Comparison of ENCODE assay signal across 9 cellular contexts in the genomic region with DNA sequence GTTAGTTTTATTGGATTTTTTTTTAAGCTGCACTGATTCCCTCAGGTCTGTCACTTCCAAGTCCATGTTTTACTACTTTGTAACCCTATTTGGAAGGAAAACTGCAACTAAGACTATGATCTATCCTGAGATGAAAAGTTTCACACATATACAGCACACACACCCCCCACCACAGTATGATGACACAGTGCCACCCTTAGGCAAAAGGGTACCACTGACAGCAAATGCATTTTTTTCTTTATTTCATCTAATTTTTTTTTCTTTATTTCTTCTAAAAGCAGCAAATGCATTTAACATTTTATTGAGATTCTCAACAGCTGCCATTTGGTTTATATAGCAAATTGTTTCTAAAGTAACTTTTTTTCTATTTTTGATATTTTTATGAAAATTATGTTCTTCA. TPM values are rescaled to one million over a fixed set of nuclear protein-coding genes. Genes with fewer than 3 reads are reported as not detected.
DNase-seq lines count a peak whose midpoint lies in the region; ATAC-seq and TF ChIP-seq lines count a peak whose summit lies in the region.
"Had no signal": no experiment of that assay in that cellular context is flagged by ENCODE, and none has a peak within 500 bp of the region (broad histone marks: within the 10 kb centered on the region; RNA-seq: fewer than 3 reads in every experiment).

No MANE protein-coding gene starts in this region.

- H3K4me1 Mint-ChIP-seq in activated T-helper 2 cell treated with anti-CD3 and anti-CD28 coated beads, Interferon-gamma antibody, Interleukin-2, Interleukin-4, amounts not matched to agents 10 μg/mL and 5 μg/mL and 100 μg/mL, durations not matched to agents 14 hours and 24 hours and 36 hours (ENCODE audit: low read depth): peaks cover 1% of the 10 kb centered on the region
- H3K4me1 Mint-ChIP-seq: activated naive CD4-positive, alpha-beta T cell treated with anti-CD3 and anti-CD28 coated beads, Interleukin-2, amount 50 U/mL, for 24 hours had no signal

- H3K36me3 Mint-ChIP-seq in activated T-helper 2 cell treated with anti-CD3 and anti-CD28 coated beads, Interferon-gamma antibody, Interleukin-2, Interleukin-4, amounts not matched to agents 10 μg/mL and 5 μg/mL and 100 μg/mL, durations not matched to agents 14 hours and 24 hours and 36 hours (ENCODE audit: low read depth): no peaks in the 10 kb centered on the region
- H3K36me3 Mint-ChIP-seq: activated naive CD4-positive, alpha-beta T cell treated with anti-CD3 and anti-CD28 coated beads, Interleukin-2, amount 50 U/mL, for 24 hours had no signal

- no peak overlapping the region for H3K27ac Mint-ChIP-seq in activated T-helper 2 cell treated with anti-CD3 and anti-CD28 coated beads, Interferon-gamma antibody, Interleukin-2, Interleukin-4, amounts not matched to agents 10 μg/mL and 5 μg/mL and 100 μg/mL, durations not matched to agents 14 hours and 24 hours and 36 hours
- H3K27ac Mint-ChIP-seq: activated naive CD4-positive, alpha-beta T cell treated with anti-CD3 and anti-CD28 coated beads, Interleukin-2, amount 50 U/mL, for 24 hours had no signal

- no peaks in the 10 kb centered on the region for H3K27me3 ChIP-seq in kidney epithelial cell (ENCODE audit: control insufficient read depth, insufficient read depth, low read length)

- TF ChIP-seq POLR2A in NB4 (IDR thresholded peaks at IDR 0.05; ENCODE audit: extremely low read depth, insufficient read length): no peak

- no peaks in the 10 kb centered on the region for H3K36me3 ChIP-seq in kidney epithelial cell (ENCODE audit: control insufficient read depth, insufficient read depth, low read length)

- no peak for ATAC-seq in GM21367 (IDR thresholded peaks at IDR 0.05; ENCODE audit: unreplicated experiment)

- H3K27me3 Mint-ChIP-seq in activated T-helper 2 cell treated with anti-CD3 and anti-CD28 coated beads, Interferon-gamma antibody, Interleukin-2, Interleukin-4, amounts not matched to agents 10 μg/mL and 5 μg/mL and 100 μg/mL, durations not matched to agents 14 hours and 24 hours and 36 hours (ENCODE audit: low read depth): peaks cover 2% of the 10 kb centered on the region
- H3K27me3 Mint-ChIP-seq: activated naive CD4-positive, alpha-beta T cell treated with anti-CD3 and anti-CD28 coated beads, Interleukin-2, amount 50 U/mL, for 24 hours had no signal

- H3K4me3 Mint-ChIP-seq in activated T-helper 2 cell treated with anti-CD3 and anti-CD28 coated beads, Interferon-gamma antibody, Interleukin-2, Interleukin-4, amounts not matched to agents 10 μg/mL and 5 μg/mL and 100 μg/mL, durations not matched to agents 14 hours and 24 hours and 36 hours (ENCODE audit: low read depth): no peak overlapping the region
- H3K4me3 Mint-ChIP-seq: activated naive CD4-positive, alpha-beta T cell treated with anti-CD3 and anti-CD28 coated beads, Interleukin-2, amount 50 U/mL, for 24 hours had no signal

- H3K9me3 Mint-ChIP-seq in activated T-helper 2 cell treated with anti-CD3 and anti-CD28 coated beads, Interferon-gamma antibody, Interleukin-2, Interleukin-4, amounts not matched to agents 10 μg/mL and 5 μg/mL and 100 μg/mL, durations not matched to agents 14 hours and 24 hours and 36 hours: no peaks in the 10 kb centered on the region
- H3K9me3 Mint-ChIP-seq: activated naive CD4-positive, alpha-beta T cell treated with anti-CD3 and anti-CD28 coated beads, Interleukin-2, amount 50 U/mL, for 24 hours had no signal

- H3K4me3 ChIP-seq in NB4 (ENCODE audit: low read depth, low read length): no peak overlapping the region
- no peak overlapping the region for H3K4me3 ChIP-seq in kidney epithelial cell (ENCODE audit: low read depth, low read length)

- intact Hi-C loops in activated T-helper 2 cell treated with anti-CD3 and anti-CD28 coated beads, Interferon-gamma antibody, Interleukin-2, Interleukin-4, amounts not matched to agents 10 μg/mL and 5 μg/mL and 100 μg/mL, durations not matched to agents 14 hours and 24 hours and 36 hours (cut with micrococcal nuclease): loop anchor here (5.0 kb wide), 1 partner anchor 144 kb away; no protein-coding TSS in a partner anchor

- DNase-seq in activated CD8-positive, alpha-beta memory T cell treated with anti-CD3 and anti-CD28 coated beads, Interleukin-2, amount 50 U/mL, for 4 hours: peak; percentile 40
- no peak for DNase-seq in activated CD8-positive, alpha-beta memory T cell treated with anti-CD3 and anti-CD28 coated beads, Interleukin-2, amount 50 U/mL, for 48 hours
- peak; percentile 66 for DNase-seq in NB4 (ENCODE audit: low read depth)
- peak; percentile 70 for DNase-seq in activated effector memory CD4-positive, alpha-beta T cell treated with anti-CD3 and anti-CD28 coated beads, Interleukin-2, amount 50 U/mL, for 16 hours
- no peak for DNase-seq in kidney epithelial cell (ENCODE audit: low read depth)
- no peak for DNase-seq in activated T-helper 2 cell treated with anti-CD3 and anti-CD28 coated beads, Interferon-gamma antibody, Interleukin-2, Interleukin-4, amounts not matched to agents 10 μg/mL and 5 μg/mL and 100 μg/mL, durations not matched to agents 14 hours and 24 hours and 36 hours (ENCODE audit: low spot score)
- DNase-seq in DMS153 treated with DMSO at 0.1 percent for 48 hours (lab: John Stamatoyannopoulos, UW; ENCODE audit: unreplicated experiment): no peak

- peak; percentile 63 for TF ChIP-seq CTCF in NB4 (IDR thresholded peaks at IDR 0.05; ENCODE audit: low read depth, low read length)
- peak; percentile 60 for TF ChIP-seq CTCF in kidney epithelial cell (IDR thresholded peaks at IDR 0.05; ENCODE audit: insufficient read depth, low read length, poor library complexity, severe bottlenecking)

RNA-seq across cellular contexts. Expression of a gene that starts 21.2 kb away (rescaled TPM):
- total RNA-seq in kidney epithelial cell: 124 and 139 TPM in 2 replicates
- total RNA-seq in activated T-helper 2 cell treated with anti-CD3 and anti-CD28 coated beads, Interferon-gamma antibody, Interleukin-2, Interleukin-4, amounts not matched to agents 10 μg/mL and 5 μg/mL and 100 μg/mL, durations not matched to agents 14 hours and 24 hours and 36 hours: 37.1 and 40.3 TPM in 2 replicates

RNA-seq across cellular contexts. Expression of a gene that starts 37.3 kb away (rescaled TPM):
- total RNA-seq in kidney epithelial cell: 0.41 TPM in 1 of 2 replicates, not detected in the other
- total RNA-seq in activated T-helper 2 cell treated with anti-CD3 and anti-CD28 coated beads, Interferon-gamma antibody, Interleukin-2, Interleukin-4, amounts not matched to agents 10 μg/mL and 5 μg/mL and 100 μg/mL, durations not matched to agents 14 hours and 24 hours and 36 hours: 0.34 and 1.3 TPM in 2 replicates

RNA-seq across cellular contexts. Expression of a gene that starts 52.7 kb away (rescaled TPM):
- total RNA-seq in kidney epithelial cell: 8.1 and 11.0 TPM in 2 replicates
- 11.4 and 12.0 TPM in 2 replicates for total RNA-seq in activated T-helper 2 cell treated with anti-CD3 and anti-CD28 coated beads, Interferon-gamma antibody, Interleukin-2, Interleukin-4, amounts not matched to agents 10 μg/mL and 5 μg/mL and 100 μg/mL, durations not matched to agents 14 hours and 24 hours and 36 hours

RNA-seq across cellular contexts. Expression of a gene that starts 52.9 kb away (rescaled TPM):
- total RNA-seq in kidney epithelial cell: 33.6 and 38.1 TPM in 2 replicates
- 159 and 162 TPM in 2 replicates for total RNA-seq in activated T-helper 2 cell treated with anti-CD3 and anti-CD28 coated beads, Interferon-gamma antibody, Interleukin-2, Interleukin-4, amounts not matched to agents 10 μg/mL and 5 μg/mL and 100 μg/mL, durations not matched to agents 14 hours and 24 hours and 36 hours

Comparison
In these comparisons a context has a peak if more than half of its experiments do, and no peak if none do; other contexts are left out.
1. DNase-seq: peak in activated CD8-positive, alpha-beta memory T cell treated with anti-CD3 and anti-CD28 coated beads, Interleukin-2, amount 50 U/mL, for 4 hours (single experiment), NB4 (single experiment) and activated effector memory CD4-positive, alpha-beta T cell treated with anti-CD3 and anti-CD28 coated beads, Interleukin-2, amount 50 U/mL, for 16 hours (single experiment); none in activated CD8-positive, alpha-beta memory T cell treated with anti-CD3 and anti-CD28 coated beads, Interleukin-2, amount 50 U/mL, for 48 hours (single experiment), kidney epithelial cell (single experiment), activated T-helper 2 cell treated with anti-CD3 and anti-CD28 coated beads, Interferon-gamma antibody, Interleukin-2, Interleukin-4, amounts not matched to agents 10 μg/mL and 5 μg/mL and 100 μg/mL, durations not matched to agents 14 hours and 24 hours and 36 hours (single experiment) and DMS153 treated with DMSO at 0.1 percent for 48 hours (single experiment).